ENCODE assay signal across 28 cellular contexts in the genomic region with DNA sequence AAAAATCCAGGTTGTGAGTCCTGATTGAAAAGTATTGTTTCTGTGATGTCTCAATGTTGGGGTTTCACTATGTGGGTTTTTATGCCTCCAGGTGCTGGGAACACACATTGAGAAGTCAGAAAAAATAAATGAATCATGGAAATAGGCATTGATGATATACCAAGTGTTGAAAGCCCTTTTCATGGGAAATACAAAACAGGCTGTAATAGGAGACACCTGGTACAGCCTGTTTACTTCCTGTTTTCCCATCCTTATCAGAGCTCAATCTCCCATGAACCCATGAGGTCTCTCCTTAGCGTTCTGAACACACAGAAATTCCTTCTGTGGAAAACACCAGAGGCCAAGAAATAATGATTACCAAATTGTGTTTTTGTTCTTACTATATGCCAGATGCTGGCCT.
DNase-seq lines count a peak whose midpoint lies in the region; ATAC-seq and TF ChIP-seq lines count a peak whose summit lies in the region.
"Had no signal": no experiment of that assay in that cellular context is flagged by ENCODE, and none has a peak within 500 bp of the region (broad histone marks: within the 10 kb centered on the region; RNA-seq: fewer than 3 reads in every experiment).

No MANE protein-coding gene starts in this region.

- CTCF ChIA-PET in activated CD8-positive, alpha-beta T cell treated with anti-CD3 and anti-CD28 coated beads for 36 hours (lab: Charles Lee), result no interaction called here

- H3K27ac Mint-ChIP-seq in activated CD8-positive, alpha-beta T cell treated with anti-CD3 and anti-CD28 coated beads for 36 hours, result no peak overlapping the region
- H3K27ac Mint-ChIP-seq: activated naive CD8-positive, alpha-beta T cell treated with anti-CD3 and anti-CD28 coated beads, Interleukin-2, amount 10 ng/mL, durations not matched to agents 7 days and 5 days; endodermal cell; H9 had no signal

- DNase-seq in LNCaP clone FGC (ENCODE audit: low read depth), result peak; percentile 66
- peak; percentile 39 for DNase-seq in amniotic epithelial cell (ENCODE audit: low read depth)
- DNase-seq in fibroblast of the conjunctiva (ENCODE audit: low read depth), result peak; percentile 6
- peak; percentile 0 for DNase-seq in retinal pigment epithelial cell (ENCODE audit: low read depth)
- DNase-seq in activated CD8-positive, alpha-beta T cell treated with anti-CD3 and anti-CD28 coated beads for 36 hours, result no peak
- no peak for DNase-seq in NCI-H146 treated with DMSO at 0.1 percent for 48 hours (lab: John Stamatoyannopoulos, UW; ENCODE audit: unreplicated experiment)
- DNase-seq in anterior cingulate cortex (lab: John Stamatoyannopoulos, UW), result no peak
- DNase-seq: activated CD4-positive, alpha-beta T cell treated with anti-CD3 and anti-CD28 coated beads, Interleukin-2, amount 50 U/mL, for 1 hour; activated CD4-positive, CD25-positive, alpha-beta regulatory T cell; activated gamma-delta T cell; activated naive CD8-positive, alpha-beta T cell treated with anti-CD3 and anti-CD28 coated beads, Interleukin-2, amount 10 ng/mL, durations not matched to agents 7 days and 5 days; activated T-cell treated with anti-CD3 and anti-CD28 coated beads, Interleukin-2, amount 50 U/mL, for 4 hours; C1 segment of cervical spinal cord; caudate nucleus; COR-L47; cortex of kidney; DMS79; endodermal cell; H9; KG1; NCI-H2081 treated with DMSO at 0.1 percent for 48 hours; stimulated activated CD4-positive, alpha-beta T cell treated with anti-CD3 and anti-CD28 coated beads, Interleukin-12 subunit alpha, Interleukin-12 subunit beta, amount 100 ng/mL, for 4 hours; stimulated activated CD4-positive, alpha-beta T cell treated with anti-CD3 and anti-CD28 coated beads, Interleukin-4, amount 100 ng/mL, for 1 hour; tibial artery had no signal

- no peaks in the 10 kb centered on the region for H3K9me3 Mint-ChIP-seq in activated CD8-positive, alpha-beta T cell treated with anti-CD3 and anti-CD28 coated beads for 36 hours
- H3K9me3 Mint-ChIP-seq: activated naive CD8-positive, alpha-beta T cell treated with anti-CD3 and anti-CD28 coated beads, Interleukin-2, amount 10 ng/mL, durations not matched to agents 7 days and 5 days; activated T-cell treated with anti-CD3 and anti-CD28 coated beads, Interleukin-2, amount 50 U/mL, for 4 hours; H9 had no signal

- POLR2A ChIA-PET in activated CD8-positive, alpha-beta T cell treated with anti-CD3 and anti-CD28 coated beads for 36 hours (lab: Charles Lee), result no interaction called here

- no peaks in the 10 kb centered on the region for H3K27me3 Mint-ChIP-seq in activated CD8-positive, alpha-beta T cell treated with anti-CD3 and anti-CD28 coated beads for 36 hours
- H3K27me3 Mint-ChIP-seq: activated naive CD8-positive, alpha-beta T cell treated with anti-CD3 and anti-CD28 coated beads, Interleukin-2, amount 10 ng/mL, durations not matched to agents 7 days and 5 days had no signal

- H3K36me3 Mint-ChIP-seq in activated CD8-positive, alpha-beta T cell treated with anti-CD3 and anti-CD28 coated beads for 36 hours (ENCODE audit: low read depth), result no peaks in the 10 kb centered on the region
- H3K36me3 Mint-ChIP-seq: activated naive CD8-positive, alpha-beta T cell treated with anti-CD3 and anti-CD28 coated beads, Interleukin-2, amount 10 ng/mL, durations not matched to agents 7 days and 5 days had no signal

- no peak for ATAC-seq in activated CD8-positive, alpha-beta T cell treated with anti-CD3 and anti-CD28 coated beads for 36 hours
- ATAC-seq: activated T-cell treated with anti-CD3 and anti-CD28 coated beads, Interleukin-2, amount 50 U/mL, for 4 hours; left lobe of liver; sciatic nerve had no signal

- no peaks in the 10 kb centered on the region for H3K4me1 Mint-ChIP-seq in activated CD8-positive, alpha-beta T cell treated with anti-CD3 and anti-CD28 coated beads for 36 hours (ENCODE audit: low read depth)
- H3K4me1 Mint-ChIP-seq: activated naive CD8-positive, alpha-beta T cell treated with anti-CD3 and anti-CD28 coated beads, Interleukin-2, amount 10 ng/mL, durations not matched to agents 7 days and 5 days; endodermal cell; H9 had no signal

- H3K4me3 ChIP-seq in LNCaP clone FGC (ENCODE audit: low read depth, low read length) (no peak overlapping the region), retinal pigment epithelial cell (ENCODE audit: low read length) (no peak overlapping the region)
- H3K4me3 ChIP-seq: esophagus muscularis mucosa, SJSA1, tibial artery had no signal

- no peak overlapping the region for H3K4me3 Mint-ChIP-seq in activated CD8-positive, alpha-beta T cell treated with anti-CD3 and anti-CD28 coated beads for 36 hours
- H3K4me3 Mint-ChIP-seq: activated naive CD8-positive, alpha-beta T cell treated with anti-CD3 and anti-CD28 coated beads, Interleukin-2, amount 10 ng/mL, durations not matched to agents 7 days and 5 days; activated T-cell treated with anti-CD3 and anti-CD28 coated beads, Interleukin-2, amount 50 U/mL, for 4 hours; endodermal cell; H9 had no signal

- TF ChIP-seq CTCF in LNCaP clone FGC (IDR thresholded peaks at IDR 0.05; ENCODE audit: control insufficient read depth, extremely low read depth, insufficient read depth) (no peak), retinal pigment epithelial cell (conservative IDR thresholded peaks at IDR 0.05; ENCODE audit: low read depth, low read length) (no peak)
- TF ChIP-seq CTCF in activated CD8-positive, alpha-beta T cell treated with anti-CD3 and anti-CD28 coated beads for 36 hours (IDR thresholded peaks at IDR 0.05), result no peak

- intact Hi-C loops in activated CD8-positive, alpha-beta T cell treated with anti-CD3 and anti-CD28 coated beads for 36 hours (cut with micrococcal nuclease), result no loop called here

Comparison
In these comparisons a context has a peak if more than half of its experiments do, and no peak if none do; other contexts are left out.
1. DNase-seq: peak in LNCaP clone FGC (single experiment), amniotic epithelial cell (single experiment), fibroblast of the conjunctiva (single experiment) and retinal pigment epithelial cell (single experiment); none in activated CD8-positive, alpha-beta T cell treated with anti-CD3 and anti-CD28 coated beads for 36 hours (single experiment), NCI-H146 treated with DMSO at 0.1 percent for 48 hours (single experiment) and anterior cingulate cortex (0 of 58).